Comparison of ENCODE assay signal across 1 cellular context in the genomic region with DNA sequence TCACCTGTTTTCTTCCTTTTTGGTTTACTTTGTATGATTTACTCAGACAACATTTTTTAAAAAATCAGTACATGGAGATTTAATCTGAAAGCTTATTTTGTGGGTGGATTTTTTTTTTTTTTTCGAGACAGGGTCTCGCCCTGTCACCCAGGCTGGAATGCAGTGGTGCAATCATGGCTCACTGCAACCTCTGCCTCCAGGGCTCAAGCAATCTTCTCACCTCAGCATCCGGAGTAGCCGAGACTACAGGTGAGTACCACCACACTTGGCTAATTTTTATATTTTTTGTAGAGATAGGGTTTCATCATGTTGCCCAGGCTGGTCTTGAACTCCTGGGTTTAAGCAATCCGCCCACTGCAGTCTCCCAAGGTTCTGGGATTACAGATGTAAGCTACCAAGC.
TF ChIP-seq lines count a peak whose summit lies in the region.

No MANE protein-coding gene starts in this region.

TF ChIP-seq in HEK293, 187 proteins besides CTCF, POLR2A, EP300 and RAD21 (continued from another document):
- TF ChIP-seq, protein P1, sequence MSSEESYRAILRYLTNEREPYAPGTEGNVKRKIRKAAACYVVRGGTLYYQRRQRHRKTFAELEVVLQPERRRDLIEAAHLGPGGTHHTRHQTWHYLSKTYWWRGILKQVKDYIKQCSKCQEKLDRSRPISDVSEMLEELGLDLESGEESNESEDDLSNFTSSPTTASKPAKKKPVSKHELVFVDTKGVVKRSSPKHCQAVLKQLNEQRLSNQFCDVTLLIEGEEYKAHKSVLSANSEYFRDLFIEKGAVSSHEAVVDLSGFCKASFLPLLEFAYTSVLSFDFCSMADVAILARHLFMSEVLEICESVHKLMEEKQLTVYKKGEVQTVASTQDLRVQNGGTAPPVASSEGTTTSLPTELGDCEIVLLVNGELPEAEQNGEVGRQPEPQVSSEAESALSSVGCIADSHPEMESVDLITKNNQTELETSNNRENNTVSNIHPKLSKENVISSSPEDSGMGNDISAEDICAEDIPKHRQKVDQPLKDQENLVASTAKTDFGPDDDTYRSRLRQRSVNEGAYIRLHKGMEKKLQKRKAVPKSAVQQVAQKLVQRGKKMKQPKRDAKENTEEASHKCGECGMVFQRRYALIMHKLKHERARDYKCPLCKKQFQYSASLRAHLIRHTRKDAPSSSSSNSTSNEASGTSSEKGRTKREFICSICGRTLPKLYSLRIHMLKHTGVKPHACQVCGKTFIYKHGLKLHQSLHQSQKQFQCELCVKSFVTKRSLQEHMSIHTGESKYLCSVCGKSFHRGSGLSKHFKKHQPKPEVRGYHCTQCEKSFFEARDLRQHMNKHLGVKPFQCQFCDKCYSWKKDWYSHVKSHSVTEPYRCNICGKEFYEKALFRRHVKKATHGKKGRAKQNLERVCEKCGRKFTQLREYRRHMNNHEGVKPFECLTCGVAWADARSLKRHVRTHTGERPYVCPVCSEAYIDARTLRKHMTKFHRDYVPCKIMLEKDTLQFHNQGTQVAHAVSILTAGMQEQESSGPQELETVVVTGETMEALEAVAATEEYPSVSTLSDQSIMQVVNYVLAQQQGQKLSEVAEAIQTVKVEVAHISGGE (tag by site-specific recombination; conservative IDR thresholded peaks at IDR 0.05; ENCODE audit: low read depth) = no peak
- TF ChIP-seq, protein P2, sequence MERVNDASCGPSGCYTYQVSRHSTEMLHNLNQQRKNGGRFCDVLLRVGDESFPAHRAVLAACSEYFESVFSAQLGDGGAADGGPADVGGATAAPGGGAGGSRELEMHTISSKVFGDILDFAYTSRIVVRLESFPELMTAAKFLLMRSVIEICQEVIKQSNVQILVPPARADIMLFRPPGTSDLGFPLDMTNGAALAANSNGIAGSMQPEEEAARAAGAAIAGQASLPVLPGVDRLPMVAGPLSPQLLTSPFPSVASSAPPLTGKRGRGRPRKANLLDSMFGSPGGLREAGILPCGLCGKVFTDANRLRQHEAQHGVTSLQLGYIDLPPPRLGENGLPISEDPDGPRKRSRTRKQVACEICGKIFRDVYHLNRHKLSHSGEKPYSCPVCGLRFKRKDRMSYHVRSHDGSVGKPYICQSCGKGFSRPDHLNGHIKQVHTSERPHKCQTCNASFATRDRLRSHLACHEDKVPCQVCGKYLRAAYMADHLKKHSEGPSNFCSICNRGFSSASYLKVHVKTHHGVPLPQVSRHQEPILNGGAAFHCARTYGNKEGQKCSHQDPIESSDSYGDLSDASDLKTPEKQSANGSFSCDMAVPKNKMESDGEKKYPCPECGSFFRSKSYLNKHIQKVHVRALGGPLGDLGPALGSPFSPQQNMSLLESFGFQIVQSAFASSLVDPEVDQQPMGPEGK (tag by site-specific recombination; IDR thresholded peaks at IDR 0.05) = no peak
